17 cellular contexts compared by ENCODE assay signal in the genomic region with DNA sequence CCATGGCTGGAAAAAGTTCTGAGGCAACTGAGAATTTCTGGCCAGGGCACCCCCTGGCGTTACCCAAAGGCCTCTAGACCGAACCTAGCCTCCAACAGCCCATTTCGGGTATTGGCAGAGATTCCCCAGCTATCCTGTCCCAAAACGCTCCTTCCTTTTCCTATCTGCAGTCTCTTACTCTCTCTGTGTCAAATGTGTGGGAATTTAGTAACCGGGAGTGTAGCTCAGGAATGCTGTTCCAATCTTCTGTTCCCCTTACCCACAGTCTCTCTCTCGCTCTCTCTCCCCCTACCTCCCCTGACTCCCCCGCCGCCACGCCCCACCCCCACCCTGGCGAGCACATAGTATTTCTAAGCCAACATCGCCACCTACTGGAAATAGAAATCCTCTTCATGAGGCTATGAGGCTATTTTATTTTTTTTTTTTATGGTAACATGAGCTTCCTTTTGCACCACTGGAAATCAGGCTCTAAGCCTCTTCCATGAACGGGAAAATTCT. TPM values are rescaled to one million over a fixed set of nuclear protein-coding genes. Genes with fewer than 3 reads are reported as not detected.
DNase-seq lines count a peak whose midpoint lies in the region; ATAC-seq and TF ChIP-seq lines count a peak whose summit lies in the region.
"Had no signal": no experiment of that assay in that cellular context is flagged by ENCODE, and none has a peak within 500 bp of the region (broad histone marks: within the 10 kb centered on the region; RNA-seq: fewer than 3 reads in every experiment).

No MANE protein-coding gene starts in this region.

- H3K9me3 Mint-ChIP-seq in effector memory CD8-positive, alpha-beta T cell: peaks cover 12 to 23% of the 10 kb centered on the region in 2 donors

- H2AFZ ChIP-seq in SK-N-SH (ENCODE audit: low read depth) (no peak overlapping the region), Loucy (ENCODE audit: low read length) (no peak overlapping the region)

- H3K27me3 ChIP-seq in SK-N-SH (ENCODE audit: insufficient read depth) (no peaks in the 10 kb centered on the region), Loucy (ENCODE audit: insufficient read depth, low read length, poor library complexity, severe bottlenecking) (no peaks in the 10 kb centered on the region), adipocyte (replicated peaks; ENCODE audit: control insufficient read depth, insufficient read depth, low read length) (no peaks in the 10 kb centered on the region)
- H3K27me3 ChIP-seq: cardiac muscle cell, vagina had no signal

- H4K20me1 ChIP-seq in SK-N-SH (ENCODE audit: insufficient read depth) (no peaks in the 10 kb centered on the region), Loucy (ENCODE audit: insufficient read depth, low read length, poor library complexity, severe bottlenecking) (no peaks in the 10 kb centered on the region)

- H3K4me2 ChIP-seq in SK-N-SH: no peak overlapping the region
- no peak overlapping the region for H3K4me2 ChIP-seq in Loucy (ENCODE audit: low read depth, low read length, poor library complexity, severe bottlenecking)

- no peak overlapping the region for H3K27ac Mint-ChIP-seq in effector memory CD8-positive, alpha-beta T cell
- H3K27ac Mint-ChIP-seq: progenitor cell of endocrine pancreas; stimulated activated memory B cell treated with anti-CD40 and anti-IgM and Interleukin-4, amounts not matched to agents 10 μg/mL and 1 μg/mL and 100 μg/mL, for 72 hours had no signal

- H3K4me3 Mint-ChIP-seq in effector memory CD8-positive, alpha-beta T cell: no peak overlapping the region
- H3K4me3 Mint-ChIP-seq: stimulated activated memory B cell treated with anti-CD40 and anti-IgM and Interleukin-4, amounts not matched to agents 10 μg/mL and 1 μg/mL and 100 μg/mL, for 72 hours had no signal

- H3K9me2 ChIP-seq in SK-N-SH (no peaks in the 10 kb centered on the region), Loucy (replicated peaks; ENCODE audit: low read depth, low read length) (no peaks in the 10 kb centered on the region)

- H3K4me1 Mint-ChIP-seq in effector memory CD8-positive, alpha-beta T cell (ENCODE audit: low read depth in 2 of 2): no peaks in the 10 kb centered on the region
- H3K4me1 Mint-ChIP-seq: stimulated activated memory B cell treated with anti-CD40 and anti-IgM and Interleukin-4, amounts not matched to agents 10 μg/mL and 1 μg/mL and 100 μg/mL, for 72 hours had no signal

- 34% methylated on average over 12 of the region's 12 CpGs for WGBS in SK-N-SH (ENCODE audit: low lambda C conversion rate)

- no peak overlapping the region for H3K27ac ChIP-seq in SK-N-SH (ENCODE audit: low read depth in 2 of 2, low read length in 1 of 2)
- H3K27ac ChIP-seq: cardiac muscle cell, vagina had no signal

- H3K9me3 ChIP-seq in SK-N-SH: 0 out of 2 replicates have a peak, but pooled peaks cover 6% of the 10 kb centered on the region
- no peaks in the 10 kb centered on the region; the same call in 1 of the 2 replicates for H3K9me3 ChIP-seq in Loucy (ENCODE audit: insufficient read depth, low read depth, low read length)
- H3K9me3 ChIP-seq in adipocyte (ENCODE audit: control insufficient read depth, low read length): peaks cover 22% of the 10 kb centered on the region

- H3K36me3 Mint-ChIP-seq in effector memory CD8-positive, alpha-beta T cell (ENCODE audit: insufficient read depth): no peaks in the 10 kb centered on the region

- CTCF ChIA-PET in SK-N-SH (lab: Yijun Ruan, JAX): interaction anchor here (1.5 to 1.8 kb wide), 2 partner anchors 9 to 51 kb away, joined by 6 to 7 read pairs; no protein-coding TSS in a partner anchor

- DNase-seq in SK-N-SH: no peak
- DNase-seq in adipocyte (ENCODE audit: low read depth): peak; percentile 67
- no peak for DNase-seq in effector memory CD8-positive, alpha-beta T cell
- no peak for DNase-seq in NOMO-1 treated with DMSO at 0.1 percent for 48 hours (lab: John Stamatoyannopoulos, UW; ENCODE audit: unreplicated experiment)
- DNase-seq in islet precursor cell: no peak
- DNase-seq: activated CD4-positive, alpha-beta T cell treated with anti-CD3 and anti-CD28 coated beads, Interleukin-2, amount 50 U/mL, for 48 hours; activated naive CD4-positive, alpha-beta T cell; DMS79; NCI-H748 treated with DMSO at 0.1 percent for 48 hours; stimulated activated CD4-positive, alpha-beta T cell treated with anti-CD3 and anti-CD28 coated beads, Interleukin-2, amount 100 ng/mL, for 48 hours had no signal

- H3K4me1 ChIP-seq in SK-N-SH (ENCODE audit: control insufficient read depth in 1 of 2, insufficient read depth in 2 of 2, low read depth in 1 of 2, low read length in 1 of 2) (no peaks in the 10 kb centered on the region), Loucy (ENCODE audit: insufficient read depth, low read length, poor library complexity, severe bottlenecking) (no peaks in the 10 kb centered on the region), adipocyte (ENCODE audit: control insufficient read depth, insufficient read depth, low read length) (no peaks in the 10 kb centered on the region)
- H3K4me1 ChIP-seq: vagina had no signal

- no peak for TF ChIP-seq RAD21 in SK-N-SH (IDR thresholded peaks at IDR 0.05; ENCODE audit: low read length)

- no peaks in the 10 kb centered on the region for H3K27me3 Mint-ChIP-seq in effector memory CD8-positive, alpha-beta T cell
- H3K27me3 Mint-ChIP-seq: progenitor cell of endocrine pancreas; stimulated activated memory B cell treated with anti-CD40 and anti-IgM and Interleukin-4, amounts not matched to agents 10 μg/mL and 1 μg/mL and 100 μg/mL, for 72 hours had no signal

- TF ChIP-seq CTCF in SK-N-SH (IDR thresholded peaks at IDR 0.05) (peak; percentile 30; the same call in 1 of the 2 replicates), Loucy (conservative IDR thresholded peaks at IDR 0.05; ENCODE audit: low read length) (peak; percentile 42)

- no peaks in the 10 kb centered on the region for H3F3A ChIP-seq in SK-N-SH (replicated peaks; ENCODE audit: insufficient read depth)
- no peaks in the 10 kb centered on the region for H3F3A ChIP-seq in Loucy (ENCODE audit: low read depth)

- H3K79me2 ChIP-seq in SK-N-SH (ENCODE audit: insufficient read depth) (no peaks in the 10 kb centered on the region), Loucy (ENCODE audit: insufficient read depth, low read length) (no peaks in the 10 kb centered on the region)

- H3K9ac ChIP-seq in SK-N-SH: no peak overlapping the region
- no peak overlapping the region for H3K9ac ChIP-seq in Loucy (ENCODE audit: low read depth, low read length, poor library complexity, severe bottlenecking)
- no peak overlapping the region for H3K9ac ChIP-seq in adipocyte (ENCODE audit: low read length)

- TF ChIP-seq EP300 in SK-N-SH (IDR thresholded peaks at IDR 0.05; ENCODE audit: borderline replicate concordance in 1 of 2, low read depth in 1 of 2, low read length in 1 of 2): no peak

- H3K4me3 ChIP-seq in SK-N-SH (ENCODE audit: low read depth in 2 of 2, low read length in 1 of 2): no peak overlapping the region
- no peak overlapping the region for H3K4me3 ChIP-seq in Loucy (ENCODE audit: low read length, poor library complexity, severe bottlenecking)
- no peak overlapping the region for H3K4me3 ChIP-seq in adipocyte (ENCODE audit: low read length)
- H3K4me3 ChIP-seq: cardiac muscle cell, vagina had no signal

- POLR2A ChIA-PET in SK-N-SH (lab: Yijun Ruan, JAX): no interaction called here

- H3K36me3 ChIP-seq in SK-N-SH (replicated peaks in 1 of 2; ENCODE audit: control insufficient read depth in 1 of 2, insufficient read depth in 2 of 2, low read length in 1 of 2): no peaks in the 10 kb centered on the region
- no peaks in the 10 kb centered on the region for H3K36me3 ChIP-seq in Loucy (ENCODE audit: insufficient read depth, low read length)
- H3K36me3 ChIP-seq in adipocyte (ENCODE audit: control insufficient read depth, insufficient read depth, low read length, severe bottlenecking): no peaks in the 10 kb centered on the region
- H3K36me3 ChIP-seq: cardiac muscle cell, vagina had no signal

- ATAC-seq in SK-N-SH treated with all-trans-retinoic acid at 6 μM for 48 hours (no peak), HG02852 (IDR thresholded peaks at IDR 0.05; ENCODE audit: unreplicated experiment) (no peak)
- ATAC-seq in effector memory CD8-positive, alpha-beta T cell (replicated peaks): no peak
- ATAC-seq: stimulated activated memory B cell treated with anti-CD40 and anti-IgM and Interleukin-4, amounts not matched to agents 10 μg/mL and 1 μg/mL and 100 μg/mL, for 72 hours had no signal

TF ChIP-seq in SK-N-SH, 30 proteins besides CTCF, POLR2A, EP300 and RAD21 (continues in another document):
- TF ChIP-seq, protein P1, sequence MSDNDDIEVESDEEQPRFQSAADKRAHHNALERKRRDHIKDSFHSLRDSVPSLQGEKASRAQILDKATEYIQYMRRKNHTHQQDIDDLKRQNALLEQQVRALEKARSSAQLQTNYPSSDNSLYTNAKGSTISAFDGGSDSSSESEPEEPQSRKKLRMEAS (IDR thresholded peaks at IDR 0.05; ENCODE audit: low read depth): no peak
- TF ChIP-seq, protein P2, sequence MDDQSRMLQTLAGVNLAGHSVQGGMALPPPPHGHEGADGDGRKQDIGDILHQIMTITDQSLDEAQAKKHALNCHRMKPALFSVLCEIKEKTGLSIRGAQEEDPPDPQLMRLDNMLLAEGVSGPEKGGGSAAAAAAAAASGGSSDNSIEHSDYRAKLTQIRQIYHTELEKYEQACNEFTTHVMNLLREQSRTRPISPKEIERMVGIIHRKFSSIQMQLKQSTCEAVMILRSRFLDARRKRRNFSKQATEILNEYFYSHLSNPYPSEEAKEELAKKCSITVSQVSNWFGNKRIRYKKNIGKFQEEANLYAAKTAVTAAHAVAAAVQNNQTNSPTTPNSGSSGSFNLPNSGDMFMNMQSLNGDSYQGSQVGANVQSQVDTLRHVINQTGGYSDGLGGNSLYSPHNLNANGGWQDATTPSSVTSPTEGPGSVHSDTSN (IDR thresholded peaks at IDR 0.05): no peak
- TF ChIP-seq FOSL2 (IDR thresholded peaks at IDR 0.05; ENCODE audit: borderline replicate concordance, low read depth): no peak

TF ChIP-seq in SK-N-SH treated with all-trans-retinoic acid at 6 μM for 48 hours, 23 proteins besides CTCF, POLR2A, EP300 and RAD21:
- TF ChIP-seq ZFP30 (CRISPR knock-in tag; IDR thresholded peaks at IDR 0.05): no peak

RNA-seq across cellular contexts. Expression of a gene that starts 27.0 kb away (rescaled TPM):
- polyA plus RNA-seq in SK-N-SH (2012; rRNA removed): not detected in 2 replicates
- polyA plus RNA-seq in SK-N-SH (2012; cell fraction: cytosol; rRNA removed): not detected in 2 replicates
- polyA plus RNA-seq in SK-N-SH (2012; cell fraction: nucleus; rRNA removed): not detected in 2 replicates
- polyA plus RNA-seq: cardiac muscle cell had no signal
